Comparison of ENCODE assay signal across 11 cellular contexts in the genomic region with DNA sequence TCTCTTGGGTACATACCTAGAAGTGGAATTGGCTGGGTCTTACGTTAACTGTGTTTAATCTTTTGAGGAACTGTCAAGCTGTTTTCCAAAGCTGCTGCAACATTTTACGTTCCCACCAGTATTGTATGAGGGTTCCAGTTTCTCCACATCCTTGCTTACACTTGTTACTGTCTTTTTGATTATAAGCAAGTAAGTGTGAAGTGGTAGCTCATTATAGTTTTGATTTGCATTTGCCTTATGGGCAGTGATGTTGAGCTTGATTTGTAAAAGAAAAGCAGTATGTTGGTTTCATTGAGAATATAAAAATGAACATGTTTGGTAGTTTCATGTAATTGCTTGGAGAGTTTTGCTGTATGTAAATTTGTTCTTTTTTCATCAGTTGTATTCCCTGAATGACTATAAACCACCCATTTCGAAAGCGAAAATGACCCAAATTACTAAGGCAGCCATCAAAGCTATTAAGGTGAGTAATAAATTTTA. TPM values are rescaled to one million over a fixed set of nuclear protein-coding genes. Genes with fewer than 3 reads are reported as not detected.
A peak's percentile ranks its signal among the peaks of the same experiment; 100 is the strongest.
DNase-seq lines count a peak whose midpoint lies in the region; ATAC-seq lines count a peak whose summit lies in the region.
"Had no signal": no experiment of that assay in that cellular context is flagged by ENCODE, and none has a peak within 500 bp of the region (broad histone marks: within the 10 kb centered on the region; RNA-seq: fewer than 3 reads in every experiment).

No MANE protein-coding gene starts in this region.

- peak overlapping the region; percentile 53 for H3K27ac Mint-ChIP-seq in activated T-cell treated with anti-CD3 and anti-CD28 coated beads, Interleukin-2, amount 50 U/mL, for 72 hours
- H3K27ac Mint-ChIP-seq in memory B cell, result peak overlapping the region; percentile 73

- peaks cover 0 to 8% of the 10 kb centered on the region in 2 donors for H3K36me3 Mint-ChIP-seq in activated T-cell treated with anti-CD3 and anti-CD28 coated beads, Interleukin-2, amount 50 U/mL, for 72 hours (ENCODE audit: insufficient read depth in 2 of 2)
- H3K36me3 Mint-ChIP-seq in memory B cell, result peaks cover 13% of the 10 kb centered on the region

- peak overlapping the region; percentile 5 to 76 for H3K4me3 Mint-ChIP-seq in activated T-cell treated with anti-CD3 and anti-CD28 coated beads, Interleukin-2, amount 50 U/mL, for 72 hours
- H3K4me3 Mint-ChIP-seq in memory B cell, result no peak overlapping the region

- peaks cover 33% of the 10 kb centered on the region for H3K36me3 ChIP-seq in MG63

- peaks cover 50% of the 10 kb centered on the region for H3K4me1 Mint-ChIP-seq in activated T-cell treated with anti-CD3 and anti-CD28 coated beads, Interleukin-2, amount 50 U/mL, for 72 hours (ENCODE audit: low read depth)
- H3K4me1 Mint-ChIP-seq in memory B cell, result peaks cover 25% of the 10 kb centered on the region

- no peak overlapping the region for H3K4me3 ChIP-seq in MG63
- H3K4me3 ChIP-seq: lung had no signal

- peak; percentile 68 to 89 for ATAC-seq in activated T-cell treated with anti-CD3 and anti-CD28 coated beads, Interleukin-2, amount 50 U/mL, for 72 hours (replicated peaks in 1 of 2)
- ATAC-seq in GM21447 (IDR thresholded peaks at IDR 0.05; ENCODE audit: unreplicated experiment), result peak; percentile 97
- ATAC-seq in HG03103 (IDR thresholded peaks at IDR 0.05; ENCODE audit: low read depth, unreplicated experiment), result peak; percentile 92
- peak; percentile 75 for ATAC-seq in memory B cell (ENCODE audit: low read depth)
- ATAC-seq: sciatic nerve had no signal

- no peaks in the 10 kb centered on the region for H3K9me3 ChIP-seq in MG63

- no peaks in the 10 kb centered on the region for H3K27me3 ChIP-seq in MG63

- no peaks in the 10 kb centered on the region for H3K9me3 Mint-ChIP-seq in activated T-cell treated with anti-CD3 and anti-CD28 coated beads, Interleukin-2, amount 50 U/mL, for 72 hours
- no peaks in the 10 kb centered on the region for H3K9me3 Mint-ChIP-seq in memory B cell

- no peaks in the 10 kb centered on the region for H3K27me3 Mint-ChIP-seq in activated T-cell treated with anti-CD3 and anti-CD28 coated beads, Interleukin-2, amount 50 U/mL, for 72 hours (ENCODE audit: low read depth)
- H3K27me3 Mint-ChIP-seq in memory B cell, result no peaks in the 10 kb centered on the region

- DNase-seq in activated T-cell treated with anti-CD3 and anti-CD28 coated beads, Interleukin-2, amount 50 U/mL, for 72 hours, result peak in 1 of 2 donors; percentile 24
- DNase-seq in activated T-cell treated with anti-CD3 and anti-CD28 coated beads, Interleukin-2, amount 50 U/mL, for 48 hours, result no peak
- no peak for DNase-seq in memory B cell (ENCODE audit: low spot score in 2 of 2)
- DNase-seq in amniotic stem cell (lab: John Stamatoyannopoulos, UW), result no peak
- no peak for DNase-seq in NK-92 (lab: John Stamatoyannopoulos, UW; ENCODE audit: unreplicated experiment)
- DNase-seq in MG63, result no peak
- DNase-seq: Kasumi-1 had no signal

RNA-seq across cellular contexts. Expression of gene SCAF8, which starts 40.4 kb away (rescaled TPM):
- total RNA-seq in activated T-cell treated with anti-CD3 and anti-CD28 coated beads, Interleukin-2, amount 50 U/mL, for 72 hours, result 10 to 100 TPM; 40.2 to 45.0 TPM
- total RNA-seq in MG63 (2014; rRNA removed; shearing (Covaris generic); ENCODE audit: low replicate concordance), result 12.1 and 12.9 TPM in 2 replicates
